Comparison of ENCODE assay signal across 13 cellular contexts in the genomic region with DNA sequence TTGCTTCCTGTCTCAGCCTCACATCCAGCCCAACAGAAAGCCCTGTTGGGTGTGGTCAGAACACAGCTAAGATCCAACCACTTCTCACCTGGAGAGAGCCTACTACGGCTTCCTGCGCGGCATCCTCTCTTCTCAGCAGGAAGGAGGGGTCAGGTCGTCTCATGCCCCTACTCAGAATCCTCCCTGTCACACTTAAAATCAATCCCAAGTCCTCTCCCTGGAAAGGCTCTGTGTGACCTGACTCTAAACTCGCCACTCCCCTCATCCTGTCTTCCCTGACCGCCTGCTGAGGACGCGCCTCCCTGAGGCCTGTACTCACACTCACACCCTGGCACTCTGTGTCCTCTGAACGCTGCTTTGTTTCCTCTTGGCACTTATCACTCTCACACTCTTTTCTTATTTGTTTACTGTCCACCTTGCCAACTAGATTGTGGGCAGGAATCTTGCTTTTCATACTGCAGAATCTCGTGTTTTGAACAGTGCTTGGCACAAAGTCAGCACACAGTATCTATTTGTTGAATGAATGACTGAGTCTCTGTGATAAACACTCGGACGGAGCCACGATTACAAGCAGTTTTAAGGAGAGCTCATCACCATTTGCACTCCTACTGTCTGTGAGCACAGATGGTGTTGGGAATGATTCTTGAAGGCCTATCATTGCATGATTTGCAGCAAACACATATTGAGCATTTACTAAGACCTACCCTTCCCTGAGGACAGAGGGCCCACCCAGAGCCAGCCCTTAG. TPM values are rescaled to one million over a fixed set of nuclear protein-coding genes. Genes with fewer than 3 reads are reported as not detected.
DNase-seq lines count a peak whose midpoint lies in the region; ATAC-seq, FAIRE-seq and TF ChIP-seq lines count a peak whose summit lies in the region.
"Had no signal": no experiment of that assay in that cellular context is flagged by ENCODE, and none has a peak within 500 bp of the region (broad histone marks: within the 10 kb centered on the region; RNA-seq: fewer than 3 reads in every experiment).

No MANE protein-coding gene starts in this region.

- no peaks in the 10 kb centered on the region for H3K9me3 Mint-ChIP-seq in astrocyte (ENCODE audit: unreplicated experiment)
- H3K9me3 Mint-ChIP-seq in stimulated activated memory B cell treated with anti-CD40 and anti-IgM and Interleukin-4, amounts not matched to agents 10 μg/mL and 1 μg/mL and 100 μg/mL, for 72 hours: no peaks in the 10 kb centered on the region
- H3K9me3 Mint-ChIP-seq: nephron had no signal

- no peaks in the 10 kb centered on the region for H3K36me3 ChIP-seq in astrocyte (ENCODE audit: insufficient read depth, low read length)
- H3K36me3 ChIP-seq: BLaER1 treated with 17β-estradiol and CSF1 and Interleukin-3, amounts not matched to agents 10 nM and 100 nM had no signal

- no peak for FAIRE-seq in astrocyte (lab: Jason Lieb, UNC)

- no peaks in the 10 kb centered on the region for H3K9me3 ChIP-seq in astrocyte (ENCODE audit: insufficient read depth, low read depth, low read length)
- H3K9me3 ChIP-seq: BLaER1 treated with 17β-estradiol and CSF1 and Interleukin-3, amounts not matched to agents 10 nM and 100 nM had no signal

- H3K4me3 Mint-ChIP-seq in astrocyte (ENCODE audit: unreplicated experiment): no peak overlapping the region
- no peak overlapping the region for H3K4me3 Mint-ChIP-seq in stimulated activated memory B cell treated with anti-CD40 and anti-IgM and Interleukin-4, amounts not matched to agents 10 μg/mL and 1 μg/mL and 100 μg/mL, for 72 hours
- H3K4me3 Mint-ChIP-seq: nephron had no signal

- no peak overlapping the region for H3K4me3 ChIP-seq in astrocyte (ENCODE audit: insufficient read depth, low read depth, low read length)
- H3K4me3 ChIP-seq: BLaER1 treated with 17β-estradiol and CSF1 and Interleukin-3, amounts not matched to agents 10 nM and 100 nM had no signal

- no peak overlapping the region for H3K4me2 ChIP-seq in astrocyte (ENCODE audit: low read length)
- H3K4me2 ChIP-seq: BLaER1 treated with 17β-estradiol and CSF1 and Interleukin-3, amounts not matched to agents 10 nM and 100 nM had no signal

- H2AFZ ChIP-seq in astrocyte (ENCODE audit: low read depth, low read length): peak overlapping the region; percentile 20

- no peaks in the 10 kb centered on the region for H3K4me1 ChIP-seq in astrocyte (ENCODE audit: insufficient read depth, low read length)

- H3K36me3 Mint-ChIP-seq in astrocyte (ENCODE audit: low read depth, unreplicated experiment): peaks cover 3% of the 10 kb centered on the region
- peaks cover 7% of the 10 kb centered on the region for H3K36me3 Mint-ChIP-seq in stimulated activated memory B cell treated with anti-CD40 and anti-IgM and Interleukin-4, amounts not matched to agents 10 μg/mL and 1 μg/mL and 100 μg/mL, for 72 hours

- H4K20me1 ChIP-seq in astrocyte (ENCODE audit: insufficient read depth, low read length): no peaks in the 10 kb centered on the region
- H4K20me1 ChIP-seq: BLaER1 treated with 17β-estradiol and CSF1 and Interleukin-3, amounts not matched to agents 10 nM and 100 nM had no signal

- ATAC-seq in Right ventricle myocardium inferior (peak; percentile 86), left colon (peak; percentile 99)
- no peak for ATAC-seq in stimulated activated memory B cell treated with anti-CD40 and anti-IgM and Interleukin-4, amounts not matched to agents 10 μg/mL and 1 μg/mL and 100 μg/mL, for 72 hours

- intact Hi-C loops in Right ventricle myocardium inferior (cut with DNase I): no loop called here
- intact Hi-C loops in cardiac septum (cut with DNase I): no loop called here
- intact Hi-C loops in left colon (cut with DNase I, micrococcal nuclease): no loop called here

- H3K27me3 Mint-ChIP-seq in astrocyte (ENCODE audit: low read depth, unreplicated experiment): peaks cover 2% of the 10 kb centered on the region
- no peaks in the 10 kb centered on the region for H3K27me3 Mint-ChIP-seq in stimulated activated memory B cell treated with anti-CD40 and anti-IgM and Interleukin-4, amounts not matched to agents 10 μg/mL and 1 μg/mL and 100 μg/mL, for 72 hours

- H3K27me3 ChIP-seq in astrocyte (ENCODE audit: insufficient read depth, low read length): no peaks in the 10 kb centered on the region
- H3K27me3 ChIP-seq: BLaER1 treated with 17β-estradiol and CSF1 and Interleukin-3, amounts not matched to agents 10 nM and 100 nM had no signal

- H3K79me2 ChIP-seq in astrocyte (ENCODE audit: insufficient read depth, low read length): no peaks in the 10 kb centered on the region

- peaks cover 5% of the 10 kb centered on the region for H3K4me1 Mint-ChIP-seq in astrocyte (ENCODE audit: low read depth, unreplicated experiment)
- no peaks in the 10 kb centered on the region for H3K4me1 Mint-ChIP-seq in stimulated activated memory B cell treated with anti-CD40 and anti-IgM and Interleukin-4, amounts not matched to agents 10 μg/mL and 1 μg/mL and 100 μg/mL, for 72 hours
- H3K4me1 Mint-ChIP-seq: nephron had no signal

- no peak for TF ChIP-seq CTCF in astrocyte (IDR thresholded peaks at IDR 0.05; ENCODE audit: insufficient read depth, low read depth, low read length)

- H3K9ac ChIP-seq in astrocyte (ENCODE audit: low read length): no peak overlapping the region
- H3K9ac ChIP-seq: BLaER1 treated with 17β-estradiol and CSF1 and Interleukin-3, amounts not matched to agents 10 nM and 100 nM had no signal

- no peak overlapping the region for H3K27ac ChIP-seq in astrocyte (ENCODE audit: low read depth, low read length)
- H3K27ac ChIP-seq: BLaER1 treated with 17β-estradiol and CSF1 and Interleukin-3, amounts not matched to agents 10 nM and 100 nM had no signal

- H3K27ac Mint-ChIP-seq in astrocyte (ENCODE audit: unreplicated experiment): no peak overlapping the region
- no peak overlapping the region for H3K27ac Mint-ChIP-seq in stimulated activated memory B cell treated with anti-CD40 and anti-IgM and Interleukin-4, amounts not matched to agents 10 μg/mL and 1 μg/mL and 100 μg/mL, for 72 hours

- DNase-seq in Right ventricle myocardium inferior (ENCODE audit: missing footprints) (no peak), cardiac septum (ENCODE audit: low spot score) (no peak), astrocyte (ENCODE audit: low read depth) (no peak), left colon (peak; percentile 55 to 77), NCI-H1105 (lab: John Stamatoyannopoulos, UW) (no peak), DMS 273 (lab: John Stamatoyannopoulos, UW; ENCODE audit: unreplicated experiment) (no peak), globus pallidus (ENCODE audit: low spot score) (no peak)
- DNase-seq: foreskin melanocyte, NCI-H446, T1000 had no signal

RNA-seq across cellular contexts. Expression of a gene that starts 18.7 kb away (rescaled TPM):
- total RNA-seq in Right ventricle myocardium inferior (65.4 TPM), cardiac septum (50.2 TPM), astrocyte (105 and 117 TPM in 2 replicates), left colon (100 to 1,000 TPM; 161 to 165 TPM)

RNA-seq across cellular contexts. Expression of a gene that starts 21.8 kb away (rescaled TPM):
- 0.30 TPM for total RNA-seq in Right ventricle myocardium inferior
- total RNA-seq in cardiac septum: 0.27 TPM
- 0.14 TPM in 1 of 2 replicates, not detected in the other for total RNA-seq in astrocyte
- total RNA-seq in left colon: 1 to 10 TPM in 1 of 2 donors, under 1 TPM in 1; 0.89 to 1.3 TPM

RNA-seq across cellular contexts. Expression of a gene that starts 50.8 kb away (rescaled TPM):
- total RNA-seq in Right ventricle myocardium inferior (4.5 TPM), cardiac septum (6.1 TPM), astrocyte (24.4 and 27.8 TPM in 2 replicates), left colon (1 to 10 TPM; 4.8 to 4.9 TPM)

Comparison
In these comparisons a context has a peak if more than half of its experiments do, and no peak if none do; other contexts are left out.
1. DNase-seq: peak in left colon (2 of 2); none in Right ventricle myocardium inferior (single experiment), cardiac septum (single experiment), astrocyte (single experiment), NCI-H1105 (single experiment), DMS 273 (single experiment) and globus pallidus (single experiment).